10 cellular contexts compared by ENCODE assay signal in genomic region chr2:116510117-116510671, GRCh38.
DNase-seq lines count a peak whose midpoint lies in the region; ATAC-seq and TF ChIP-seq lines count a peak whose summit lies in the region.
"Had no signal": no experiment of that assay in that cellular context is flagged by ENCODE, and none has a peak within 500 bp of the region (broad histone marks: within the 10 kb centered on the region; RNA-seq: fewer than 3 reads in every experiment).

No MANE protein-coding gene starts in this region.

- CTCF ChIA-PET in activated CD8-positive, alpha-beta memory T cell treated with anti-CD3 and anti-CD28 coated beads, Interleukin-2, amount 10 ng/mL, durations not matched to agents 7 days and 5 days (lab: Charles Lee): no interaction called here

- no peaks in the 10 kb centered on the region for H3K9me3 ChIP-seq in testis
- H3K9me3 ChIP-seq: lower lobe of right lung had no signal

- H3K4me1 ChIP-seq in testis: no peaks in the 10 kb centered on the region
- H3K4me1 ChIP-seq: lower lobe of right lung had no signal

- TF ChIP-seq POLR2A in testis (IDR thresholded peaks at IDR 0.05): no peak

- H3K9me3 Mint-ChIP-seq in chondrocyte (ENCODE audit: low read depth): no peaks in the 10 kb centered on the region
- H3K9me3 Mint-ChIP-seq in activated CD8-positive, alpha-beta memory T cell treated with anti-CD3 and anti-CD28 coated beads, Interleukin-2, amount 10 ng/mL, durations not matched to agents 7 days and 5 days (ENCODE audit: low read depth): peaks cover 3% of the 10 kb centered on the region

- DNase-seq in SIG-M5 treated with dmso at 0.1 percent for 504 hours (lab: John Stamatoyannopoulos, UW; ENCODE audit: unreplicated experiment) (peak; percentile 47), SIG-M5 (lab: John Stamatoyannopoulos, UW) (no peak), NCI-H460 (ENCODE audit: extremely low read depth, low read depth) (peak; percentile 17), chondrocyte (ENCODE audit: low spot score) (no peak), testis (no peak), GM19238 (ENCODE audit: insufficient read length, low spot score) (no peak)
- no peak for DNase-seq in activated T-cell treated with anti-CD3 and anti-CD28 coated beads, Interleukin-2, amount 50 U/mL, for 48 hours
- DNase-seq in activated CD8-positive, alpha-beta memory T cell treated with anti-CD3 and anti-CD28 coated beads, Interleukin-2, amount 10 ng/mL, durations not matched to agents 7 days and 5 days: no peak
- DNase-seq: activated naive CD4-positive, alpha-beta T cell; lower lobe of right lung had no signal

- no peak overlapping the region for H3K4me3 ChIP-seq in testis
- H3K4me3 ChIP-seq: lower lobe of right lung had no signal

- no peak overlapping the region for H3K4me3 Mint-ChIP-seq in chondrocyte (ENCODE audit: unreplicated experiment)
- no peak overlapping the region for H3K4me3 Mint-ChIP-seq in activated CD8-positive, alpha-beta memory T cell treated with anti-CD3 and anti-CD28 coated beads, Interleukin-2, amount 10 ng/mL, durations not matched to agents 7 days and 5 days

- TF ChIP-seq CTCF in chondrocyte (IDR thresholded peaks at IDR 0.05): peak; percentile 74
- TF ChIP-seq CTCF in testis (IDR thresholded peaks at IDR 0.05): peak in 2 of 3 experiments; percentile 6 to 34

- no peaks in the 10 kb centered on the region for H3K36me3 Mint-ChIP-seq in chondrocyte (ENCODE audit: low read depth)
- no peaks in the 10 kb centered on the region for H3K36me3 Mint-ChIP-seq in activated CD8-positive, alpha-beta memory T cell treated with anti-CD3 and anti-CD28 coated beads, Interleukin-2, amount 10 ng/mL, durations not matched to agents 7 days and 5 days

- peaks cover 4% of the 10 kb centered on the region for H3K27me3 Mint-ChIP-seq in chondrocyte (ENCODE audit: low read depth)
- no peaks in the 10 kb centered on the region for H3K27me3 Mint-ChIP-seq in activated CD8-positive, alpha-beta memory T cell treated with anti-CD3 and anti-CD28 coated beads, Interleukin-2, amount 10 ng/mL, durations not matched to agents 7 days and 5 days

- no peak overlapping the region for H3K27ac ChIP-seq in testis
- H3K27ac ChIP-seq: lower lobe of right lung had no signal

- 31 to 78% methylated on average over 1 to 3 of the region's 3 CpGs for WGBS in testis, 2 donors

- H3K4me1 Mint-ChIP-seq in chondrocyte (ENCODE audit: low read depth): no peaks in the 10 kb centered on the region
- no peaks in the 10 kb centered on the region for H3K4me1 Mint-ChIP-seq in activated CD8-positive, alpha-beta memory T cell treated with anti-CD3 and anti-CD28 coated beads, Interleukin-2, amount 10 ng/mL, durations not matched to agents 7 days and 5 days

- intact Hi-C loops in testis (cut with DNase I; ENCODE audit: low total_unique reads): no loop called here

- H3K27me3 ChIP-seq in testis: no peaks in the 10 kb centered on the region

- ATAC-seq in activated CD8-positive, alpha-beta memory T cell treated with anti-CD3 and anti-CD28 coated beads, Interleukin-2, amount 10 ng/mL, durations not matched to agents 7 days and 5 days: no peak

- H3K27ac Mint-ChIP-seq in chondrocyte (ENCODE audit: unreplicated experiment): no peak overlapping the region
- no peak overlapping the region for H3K27ac Mint-ChIP-seq in activated CD8-positive, alpha-beta memory T cell treated with anti-CD3 and anti-CD28 coated beads, Interleukin-2, amount 10 ng/mL, durations not matched to agents 7 days and 5 days

- H3K36me3 ChIP-seq in testis (ENCODE audit: low read depth, missing control alignments): no peaks in the 10 kb centered on the region
- H3K36me3 ChIP-seq: lower lobe of right lung had no signal

Comparison
In these comparisons a context has a peak if more than half of its experiments do, and no peak if none do; other contexts are left out.
1. DNase-seq: peak in SIG-M5 treated with dmso at 0.1 percent for 504 hours (single experiment) and NCI-H460 (single experiment); none in SIG-M5 (single experiment), chondrocyte (single experiment), testis (single experiment), GM19238 (single experiment), activated T-cell treated with anti-CD3 and anti-CD28 coated beads, Interleukin-2, amount 50 U/mL, for 48 hours (0 of 2) and activated CD8-positive, alpha-beta memory T cell treated with anti-CD3 and anti-CD28 coated beads, Interleukin-2, amount 10 ng/mL, durations not matched to agents 7 days and 5 days (single experiment).